Comparison of ENCODE assay signal across 8 cellular contexts in genomic region chr1:12153181-12153785, GRCh38. TPM values are rescaled to one million over a fixed set of nuclear protein-coding genes. Genes with fewer than 3 reads are reported as not detected.
DNase-seq lines count a peak whose midpoint lies in the region; ATAC-seq and TF ChIP-seq lines count a peak whose summit lies in the region.

No MANE protein-coding gene starts in this region.

- H3K27me3 Mint-ChIP-seq in endodermal cell (ENCODE audit: insufficient read depth), result peaks cover 11% of the 10 kb centered on the region

- H3K4me3 ChIP-seq in fibroblast of mammary gland (ENCODE audit: control insufficient read depth, low read depth, low read length) (no peak overlapping the region), gastrocnemius medialis (no peak overlapping the region), endodermal cell (ENCODE audit: low read length) (no peak overlapping the region)

- no peak for TF ChIP-seq CTCF in fibroblast of mammary gland (conservative IDR thresholded peaks at IDR 0.05; ENCODE audit: control insufficient read depth, insufficient read depth, low read depth, low read length)
- no peak for TF ChIP-seq CTCF in gastrocnemius medialis (IDR thresholded peaks at IDR 0.05 in 4 of 5, conservative IDR thresholded peaks at IDR 0.05 in 1 of 5)
- no peak for TF ChIP-seq CTCF in endodermal cell (conservative IDR thresholded peaks at IDR 0.05)

- no peak overlapping the region for H3K4me3 Mint-ChIP-seq in endodermal cell

- H3K9ac ChIP-seq in endodermal cell (ENCODE audit: extremely low read depth, low read length, poor library complexity, severe bottlenecking), result no peak overlapping the region

- WGBS in endodermal cell (ENCODE audit: insufficient coverage in 1 of 2, insufficient read length in 1 of 2), 2 experiments, result 85 to 89% methylated on average over 8 to 13 of the region's 13 CpGs

- H3K36me3 ChIP-seq in gastrocnemius medialis, result no peaks in the 10 kb centered on the region
- H3K36me3 ChIP-seq in endodermal cell (ENCODE audit: control insufficient read depth, insufficient read depth, low read length), result no peaks in the 10 kb centered on the region

- no peaks in the 10 kb centered on the region for H3K36me3 Mint-ChIP-seq in endodermal cell (ENCODE audit: low read depth)

- H3K27ac ChIP-seq in gastrocnemius medialis (peak overlapping the region; percentile 25 to 59 (median 48)), endodermal cell (ENCODE audit: low read depth, low read length) (no peak overlapping the region)

- peak; percentile 59 to 68 for ATAC-seq in gastrocnemius medialis
- ATAC-seq in GM21737 (IDR thresholded peaks at IDR 0.05; ENCODE audit: unreplicated experiment), result no peak

- H3K9me3 Mint-ChIP-seq in endodermal cell, result no peaks in the 10 kb centered on the region

- H3K27me3 ChIP-seq in gastrocnemius medialis, result no peaks in the 10 kb centered on the region
- no peaks in the 10 kb centered on the region for H3K27me3 ChIP-seq in endodermal cell (ENCODE audit: control insufficient read depth, insufficient read depth, low read length, poor library complexity, severe bottlenecking)

- peak in 1 of 2 donors; percentile 46 for TF ChIP-seq POLR2A in gastrocnemius medialis (IDR thresholded peaks at IDR 0.05)

- H3K27ac Mint-ChIP-seq in endodermal cell, result no peak overlapping the region

- peaks cover 2% of the 10 kb centered on the region for H3K4me1 Mint-ChIP-seq in endodermal cell

- DNase-seq in stimulated activated CD4-positive, alpha-beta T cell treated with anti-CD3 and anti-CD28 coated beads, Interleukin-15, amount 100 ng/mL, for 24 hours, result peak; percentile 49
- DNase-seq in stimulated activated CD4-positive, alpha-beta T cell treated with anti-CD3 and anti-CD28 coated beads, Interleukin-4, amount 100 ng/mL, for 24 hours, result no peak
- DNase-seq in SK-MEL-5 (ENCODE audit: low read depth, low spot score) (peak; percentile 46), fibroblast of mammary gland (ENCODE audit: low read depth) (peak; percentile 86), gastrocnemius medialis (peak in 1 of 2 donors; percentile 59), DMS53 (lab: John Stamatoyannopoulos, UW) (no peak), endodermal cell (no peak)

- H3K9me3 ChIP-seq in gastrocnemius medialis (no peaks in the 10 kb centered on the region), endodermal cell (ENCODE audit: control insufficient read depth, low read length) (no peaks in the 10 kb centered on the region)

- in situ Hi-C loops in SK-MEL-5 (cut with HindIII; ENCODE audit: low pct_unique_long_range_greater_than_20kb, low sequenced_read_pairs) (no loop called here), gastrocnemius medialis (cut with MboI; ENCODE audit: low sequenced_read_pairs in 4 of 4) (no loop called here)

- intact Hi-C loops in gastrocnemius medialis (cut with DNase I; ENCODE audit: low total_unique reads), result no loop called here

- H3K4me1 ChIP-seq in gastrocnemius medialis, result peaks cover 0 to 13% of the 10 kb centered on the region in 2 donors
- peaks cover under 1% of the 10 kb centered on the region for H3K4me1 ChIP-seq in endodermal cell (ENCODE audit: control insufficient read depth, insufficient read depth, low read length)

RNA-seq across cellular contexts. Expression of gene TNFRSF1B, which starts 13.5 kb away (rescaled TPM):
- 4.4 and 5.0 TPM in 2 replicates for total RNA-seq in SK-MEL-5 (2014; rRNA removed; shearing (Covaris generic))
- polyA plus RNA-seq in SK-MEL-5 (2015; cell fraction: cytosol; rRNA removed), result 9.9 and 10.0 TPM in 2 replicates
- polyA plus RNA-seq in SK-MEL-5 (2015; cell fraction: nucleus; rRNA removed), result 1.3 and 3.4 TPM in 2 replicates
- total RNA-seq in gastrocnemius medialis (10 to 100 TPM; 14.0 to 29.5 (median 18.8) TPM), endodermal cell (under 1 TPM; 0.24 to 0.40 TPM)
- polyA plus RNA-seq in endodermal cell (2013, experiment 1 of 2), result 1.7 TPM
- polyA plus RNA-seq in endodermal cell (2013, experiment 2 of 2), result 0.95 TPM

Comparison
In these comparisons a context has a peak if more than half of its experiments do, and no peak if none do; other contexts are left out.
1. DNase-seq: peak in stimulated activated CD4-positive, alpha-beta T cell treated with anti-CD3 and anti-CD28 coated beads, Interleukin-15, amount 100 ng/mL, for 24 hours (single experiment), SK-MEL-5 (single experiment) and fibroblast of mammary gland (single experiment); none in stimulated activated CD4-positive, alpha-beta T cell treated with anti-CD3 and anti-CD28 coated beads, Interleukin-4, amount 100 ng/mL, for 24 hours (single experiment), DMS53 (single experiment) and endodermal cell (single experiment).